In genomic region chr5:158033076-158033475, GRCh38 we compare ENCODE assay signal across 26 cellular contexts.
"Had no signal": no experiment of that assay in that cellular context is flagged by ENCODE, and none has a peak within 500 bp of the region (broad histone marks: within the 10 kb centered on the region; RNA-seq: fewer than 3 reads in every experiment).

No MANE protein-coding gene starts in this region.

- H3K27me3 ChIP-seq: brain microvascular endothelial cell, esophagus muscularis mucosa had no signal

- H3K36me3 ChIP-seq: brain microvascular endothelial cell, esophagus muscularis mucosa, gastroesophageal sphincter, heart right ventricle had no signal

- H3K4me1 Mint-ChIP-seq: activated T-helper 17 cell treated with anti-CD3 and anti-CD28 coated beads, Interleukin-2, amount 50 U/mL, for 72 hours had no signal

- ATAC-seq: activated CD8-positive, alpha-beta T cell treated with anti-CD3 and anti-CD28 coated beads for 36 hours; activated T-cell treated with anti-CD3 and anti-CD28 coated beads, Interleukin-2, amount 50 U/mL, for 4 hours; activated T-helper 17 cell treated with anti-CD3 and anti-CD28 coated beads, Interleukin-2, amount 50 U/mL, for 72 hours; effector memory CD8-positive, alpha-beta T cell; gastroesophageal sphincter; heart right ventricle; WTC11 had no signal

- H3K27ac Mint-ChIP-seq: activated CD8-positive, alpha-beta T cell treated with anti-CD3 and anti-CD28 coated beads for 36 hours; activated naive CD8-positive, alpha-beta T cell; activated T-helper 17 cell treated with anti-CD3 and anti-CD28 coated beads, Interleukin-2, amount 50 U/mL, for 72 hours; effector memory CD8-positive, alpha-beta T cell; WTC11 had no signal

- H3K4me1 ChIP-seq: esophagus muscularis mucosa, gastroesophageal sphincter had no signal

- DNase-seq: activated CD4-positive, alpha-beta T cell treated with anti-CD3 and anti-CD28 coated beads for 48 hours; activated CD4-positive, alpha-beta T cell treated with anti-CD3 and anti-CD28 coated beads, Interleukin-2, amount 50 U/mL, for 1 hour; activated CD4-positive, alpha-beta T cell treated with anti-CD3 and anti-CD28 coated beads, Interleukin-2, amount 50 U/mL, for 48 hours; activated CD8-positive, alpha-beta memory T cell treated with anti-CD3 and anti-CD28 coated beads for 24 hours; activated CD8-positive, alpha-beta T cell treated with anti-CD3 and anti-CD28 coated beads for 36 hours; activated effector memory CD4-positive, alpha-beta T cell treated with Interleukin-2 at 50 U/mL for 16 hours; activated gamma-delta T cell treated with Interleukin-2 at 50 U/mL for 16 hours; activated naive CD4-positive, alpha-beta T cell treated with anti-CD3 and anti-CD28 coated beads, Interleukin-2, amount 50 U/mL, for 16 hours; activated naive CD4-positive, alpha-beta T cell treated with Interleukin-2 at 50 U/mL for 16 hours; activated T-cell treated with anti-CD3 and anti-CD28 coated beads, Interleukin-2, amount 50 U/mL, for 4 hours; amniotic stem cell; brain microvascular endothelial cell; cortex of kidney; dermis blood vessel endothelial cell; effector CD4-positive, alpha-beta T cell; effector memory CD8-positive, alpha-beta T cell; erythroblast; foreskin melanocyte; heart right ventricle; T-helper 2 cell had no signal

- H3K27ac ChIP-seq: brain microvascular endothelial cell, esophagus muscularis mucosa, gastroesophageal sphincter, heart right ventricle, VCaP had no signal

- H3K4me3 ChIP-seq: esophagus muscularis mucosa, gastroesophageal sphincter, heart right ventricle had no signal

- H3K4me3 Mint-ChIP-seq: activated CD8-positive, alpha-beta T cell treated with anti-CD3 and anti-CD28 coated beads for 36 hours; activated naive CD8-positive, alpha-beta T cell; activated T-cell treated with anti-CD3 and anti-CD28 coated beads, Interleukin-2, amount 50 U/mL, for 4 hours; activated T-helper 17 cell treated with anti-CD3 and anti-CD28 coated beads, Interleukin-2, amount 50 U/mL, for 72 hours; effector memory CD8-positive, alpha-beta T cell; WTC11 had no signal
